In the genomic region with DNA sequence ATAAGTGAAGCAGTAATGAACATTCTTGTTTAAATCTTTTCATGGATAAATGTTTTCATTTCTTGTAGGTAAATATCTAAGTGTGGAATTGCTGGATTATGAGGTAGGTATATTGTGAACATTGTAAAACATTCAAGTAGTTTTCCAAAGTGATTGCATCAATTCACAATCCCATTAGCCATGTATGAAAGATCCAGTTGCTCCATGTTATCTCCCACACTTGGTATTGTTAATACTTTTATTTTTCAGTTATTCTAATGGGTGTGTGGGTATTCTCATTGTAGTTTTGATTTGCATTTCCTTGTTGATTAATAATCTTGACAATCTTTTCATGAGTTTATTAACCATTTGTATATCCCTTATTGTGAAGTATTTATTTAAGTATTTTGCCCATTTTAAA, we compare ENCODE assay signal across 33 cellular contexts. TPM values are rescaled to one million over a fixed set of nuclear protein-coding genes. Genes with fewer than 3 reads are reported as not detected.
"Had no signal": no experiment of that assay in that cellular context is flagged by ENCODE, and none has a peak within 500 bp of the region (broad histone marks: within the 10 kb centered on the region; RNA-seq: fewer than 3 reads in every experiment).

No MANE protein-coding gene starts in this region.

- H3K36me3 ChIP-seq: adrenal gland, ascending aorta, brain microvascular endothelial cell, breast epithelium, cardiac muscle cell had no signal

- FAIRE-seq: astrocyte, bronchial epithelial cell had no signal

- H3K9me3 ChIP-seq: adrenal gland, body of pancreas had no signal

- DNase-seq: activated effector memory CD4-positive, alpha-beta T cell treated with anti-CD3 and anti-CD28 coated beads, Interleukin-2, amount 50 U/mL, for 16 hours; activated effector memory CD4-positive, alpha-beta T cell treated with Interleukin-2 at 50 U/mL for 16 hours; activated gamma-delta T cell; activated gamma-delta T cell treated with Interleukin-2 at 50 U/mL for 16 hours; activated naive CD4-positive, alpha-beta T cell; activated naive CD4-positive, alpha-beta T cell treated with anti-CD3 and anti-CD28 coated beads for 36 hours; activated naive CD4-positive, alpha-beta T cell treated with anti-CD3 and anti-CD28 coated beads, Interleukin-2, amount 10 ng/mL, durations not matched to agents 7 days and 5 days; activated naive CD4-positive, alpha-beta T cell treated with anti-CD3 and anti-CD28 coated beads, Interleukin-2, amount 50 U/mL, for 16 hours; activated naive CD4-positive, alpha-beta T cell treated with Interleukin-2 at 50 U/mL for 16 hours; activated naive CD8-positive, alpha-beta T cell treated with anti-CD3 and anti-CD28 coated beads for 36 hours; activated naive CD8-positive, alpha-beta T cell treated with anti-CD3 and anti-CD28 coated beads, Interleukin-2, amount 10 ng/mL, durations not matched to agents 7 days and 5 days; activated naive CD8-positive, alpha-beta T cell treated with anti-CD3 and anti-CD28 coated beads, Interleukin-2, amount 50 U/mL, for 24 hours; activated T-cell treated with anti-CD3 and anti-CD28 coated beads, Interleukin-2, amount 50 U/mL, for 24 hours; activated T-cell treated with anti-CD3 and anti-CD28 coated beads, Interleukin-2, amount 50 U/mL, for 4 hours; activated T-cell treated with anti-CD3 and anti-CD28 coated beads, Interleukin-2, amount 50 U/mL, for 48 hours; activated T-cell treated with anti-CD3 and anti-CD28 coated beads, Interleukin-2, amount 50 U/mL, for 72 hours; adrenal gland; amniotic stem cell; amygdala; anterior cingulate cortex; aorta; body of pancreas; brain microvascular endothelial cell; caudate nucleus; central memory CD4-positive, alpha-beta T cell; cerebellar nuclear complex had no signal

- H3K4me3 ChIP-seq: adrenal gland, ascending aorta, body of pancreas, breast epithelium, cardiac muscle cell had no signal

- H3K4me1 ChIP-seq: adrenal gland, ascending aorta, body of pancreas, breast epithelium had no signal

- H3K27ac ChIP-seq: adrenal gland, ascending aorta, body of pancreas, brain microvascular endothelial cell, breast epithelium, cardiac muscle cell had no signal

- ATAC-seq: activated naive CD4-positive, alpha-beta T cell treated with anti-CD3 and anti-CD28 coated beads, Interleukin-2, amount 50 U/mL, for 72 hours; activated naive CD8-positive, alpha-beta T cell treated with anti-CD3 and anti-CD28 coated beads, Interleukin-2, amount 50 U/mL, for 24 hours; activated T-cell treated with anti-CD3 and anti-CD28 coated beads, Interleukin-2, amount 50 U/mL, for 4 hours; activated T-cell treated with anti-CD3 and anti-CD28 coated beads, Interleukin-2, amount 50 U/mL, for 72 hours; activated T-helper 17 cell treated with anti-CD3 and anti-CD28 coated beads, Interleukin-2, amount 50 U/mL, for 72 hours; body of pancreas had no signal

- H3K27me3 ChIP-seq: adrenal gland, ascending aorta, body of pancreas, brain microvascular endothelial cell, breast epithelium, cardiac muscle cell had no signal

RNA-seq across cellular contexts. Expression of gene TYW5, which starts 50.4 kb away (rescaled TPM):
- total RNA-seq: ascending aorta had no signal
